16 cellular contexts compared by ENCODE assay signal in the genomic region with DNA sequence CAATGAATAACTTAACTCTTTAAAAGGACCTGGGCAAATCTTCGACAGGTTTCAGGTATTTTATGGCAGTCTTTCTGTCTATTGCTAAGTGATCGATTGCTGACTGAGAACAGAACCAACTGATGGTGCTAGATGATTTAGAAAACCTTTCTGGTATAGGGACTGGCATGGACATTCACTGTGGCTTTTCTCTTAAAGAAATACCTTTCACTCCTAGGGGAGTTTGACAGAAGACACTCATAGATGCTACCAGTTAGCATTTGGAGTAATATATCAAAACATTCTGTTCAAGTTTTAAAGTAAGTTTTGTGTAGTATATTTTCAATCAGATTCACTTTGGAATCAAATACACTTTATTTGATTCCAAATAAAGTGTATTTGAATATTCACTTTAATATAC. TPM values are rescaled to one million over a fixed set of nuclear protein-coding genes. Genes with fewer than 3 reads are reported as not detected.
A peak's percentile ranks its signal among the peaks of the same experiment; 100 is the strongest.
DNase-seq lines count a peak whose midpoint lies in the region; ATAC-seq and TF ChIP-seq lines count a peak whose summit lies in the region.
"Had no signal": no experiment of that assay in that cellular context is flagged by ENCODE, and none has a peak within 500 bp of the region (broad histone marks: within the 10 kb centered on the region; RNA-seq: fewer than 3 reads in every experiment).

No MANE protein-coding gene starts in this region.

- peaks cover 77% of the 10 kb centered on the region for H3K27me3 Mint-ChIP-seq in WTC11 (ENCODE audit: low read depth)
- peaks cover 59% of the 10 kb centered on the region for H3K27me3 Mint-ChIP-seq in activated T-helper 1 cell treated with anti-CD3 and anti-CD28 coated beads, Interleukin-12 subunit alpha, Interleukin-12 subunit beta, Interleukin-2, Interleukin-4 antibody, amounts not matched to agents 30 ng/mL and 10 ng/mL and 1 ng/mL, durations not matched to agents 14 hours and 24 hours and 36 hours (ENCODE audit: insufficient read depth)

- H3K27ac ChIP-seq in hepatocyte, result no peak overlapping the region
- H3K27ac ChIP-seq: BLaER1 treated with 17β-estradiol and CSF1 and Interleukin-3, amounts not matched to agents 10 nM and 100 nM had no signal

- POLR2A ChIA-PET in WTC11 (lab: Charles Lee), result no interaction called here

- ATAC-seq in WTC11, result no peak
- ATAC-seq in GM18909 (IDR thresholded peaks at IDR 0.05; ENCODE audit: poor library complexity, unreplicated experiment), result no peak

- no peaks in the 10 kb centered on the region for H3K36me3 Mint-ChIP-seq in WTC11
- no peaks in the 10 kb centered on the region for H3K36me3 Mint-ChIP-seq in activated T-helper 1 cell treated with anti-CD3 and anti-CD28 coated beads, Interleukin-12 subunit alpha, Interleukin-12 subunit beta, Interleukin-2, Interleukin-4 antibody, amounts not matched to agents 30 ng/mL and 10 ng/mL and 1 ng/mL, durations not matched to agents 14 hours and 24 hours and 36 hours (ENCODE audit: low read depth)
- H3K36me3 Mint-ChIP-seq: memory B cell; stimulated activated memory B cell treated with anti-CD40 and anti-IgM and Interleukin-4, amounts not matched to agents 10 μg/mL and 1 μg/mL and 100 μg/mL, for 72 hours had no signal

- peak; percentile 14 for DNase-seq in GM20000 (ENCODE audit: low spot score)
- no peak for DNase-seq in WTC11 (ENCODE audit: low spot score)
- no peak for DNase-seq in hepatocyte (ENCODE audit: low spot score)
- no peak for DNase-seq in retinal pigment epithelial cell (ENCODE audit: low read depth)
- no peak for DNase-seq in NCI-H2029 (lab: John Stamatoyannopoulos, UW)
- DNase-seq in HPDE6-E6E7 (ENCODE audit: extremely low spot score), result no peak
- no peak for DNase-seq in activated T-helper 1 cell treated with anti-CD3 and anti-CD28 coated beads, Interleukin-12 subunit alpha, Interleukin-12 subunit beta, Interleukin-2, Interleukin-4 antibody, amounts not matched to agents 30 ng/mL and 10 ng/mL and 1 ng/mL, durations not matched to agents 14 hours and 24 hours and 36 hours (ENCODE audit: low spot score)
- DNase-seq: activated CD4-positive, alpha-beta T cell treated with anti-CD3 and anti-CD28 coated beads for 4 hours; activated T-cell treated with anti-CD3 and anti-CD28 coated beads, Interleukin-2, amount 50 U/mL, for 4 hours; GOT3; MM.1S; NCI-H446 had no signal

- peaks cover 56% of the 10 kb centered on the region for H3K79me2 ChIP-seq in hepatocyte

- intact Hi-C loops in activated T-helper 1 cell treated with anti-CD3 and anti-CD28 coated beads, Interleukin-12 subunit alpha, Interleukin-12 subunit beta, Interleukin-2, Interleukin-4 antibody, amounts not matched to agents 30 ng/mL and 10 ng/mL and 1 ng/mL, durations not matched to agents 14 hours and 24 hours and 36 hours (cut with micrococcal nuclease), result loop anchor here (2.0 to 5.0 kb wide), 2 partner anchors 102 to 155 kb away; no protein-coding TSS in a partner anchor

- H3K27me3 ChIP-seq in hepatocyte, result no peaks in the 10 kb centered on the region

- H3K27ac Mint-ChIP-seq in WTC11, result no peak overlapping the region
- H3K27ac Mint-ChIP-seq in activated T-helper 1 cell treated with anti-CD3 and anti-CD28 coated beads, Interleukin-12 subunit alpha, Interleukin-12 subunit beta, Interleukin-2, Interleukin-4 antibody, amounts not matched to agents 30 ng/mL and 10 ng/mL and 1 ng/mL, durations not matched to agents 14 hours and 24 hours and 36 hours, result no peak overlapping the region
- H3K27ac Mint-ChIP-seq: memory B cell; stimulated activated memory B cell treated with anti-CD40 and anti-IgM and Interleukin-4, amounts not matched to agents 10 μg/mL and 1 μg/mL and 100 μg/mL, for 72 hours had no signal

- no peaks in the 10 kb centered on the region for H3K9me2 ChIP-seq in hepatocyte (replicated peaks; ENCODE audit: insufficient read depth)

- H3K4me3 Mint-ChIP-seq in WTC11, result peak overlapping the region; percentile 70; the same call in 1 of the 2 replicates
- H3K4me3 Mint-ChIP-seq in activated T-helper 1 cell treated with anti-CD3 and anti-CD28 coated beads, Interleukin-12 subunit alpha, Interleukin-12 subunit beta, Interleukin-2, Interleukin-4 antibody, amounts not matched to agents 30 ng/mL and 10 ng/mL and 1 ng/mL, durations not matched to agents 14 hours and 24 hours and 36 hours, result no peak overlapping the region
- H3K4me3 Mint-ChIP-seq: memory B cell had no signal

- TF ChIP-seq CTCF in GM20000 (IDR thresholded peaks at IDR 0.05; ENCODE audit: extremely low read depth, missing control alignments) (no peak), WTC11 (IDR thresholded peaks at IDR 0.05) (no peak), hepatocyte (IDR thresholded peaks at IDR 0.05; ENCODE audit: poor library complexity) (no peak), retinal pigment epithelial cell (conservative IDR thresholded peaks at IDR 0.05; ENCODE audit: low read depth, low read length) (no peak)

- H3K9me3 Mint-ChIP-seq in WTC11, result peaks cover 5% of the 10 kb centered on the region; the same call in 1 of the 2 replicates
- H3K9me3 Mint-ChIP-seq in activated T-helper 1 cell treated with anti-CD3 and anti-CD28 coated beads, Interleukin-12 subunit alpha, Interleukin-12 subunit beta, Interleukin-2, Interleukin-4 antibody, amounts not matched to agents 30 ng/mL and 10 ng/mL and 1 ng/mL, durations not matched to agents 14 hours and 24 hours and 36 hours, result no peaks in the 10 kb centered on the region
- H3K9me3 Mint-ChIP-seq: memory B cell; stimulated activated memory B cell treated with anti-CD40 and anti-IgM and Interleukin-4, amounts not matched to agents 10 μg/mL and 1 μg/mL and 100 μg/mL, for 72 hours had no signal

- H3K36me3 ChIP-seq in hepatocyte (replicated peaks; ENCODE audit: insufficient read depth, low read depth), result no peaks in the 10 kb centered on the region
- H3K36me3 ChIP-seq: BLaER1 treated with 17β-estradiol and CSF1 and Interleukin-3, amounts not matched to agents 10 nM and 100 nM had no signal

- H3K4me1 Mint-ChIP-seq in WTC11, result peaks cover 10% of the 10 kb centered on the region
- H3K4me1 Mint-ChIP-seq in activated T-helper 1 cell treated with anti-CD3 and anti-CD28 coated beads, Interleukin-12 subunit alpha, Interleukin-12 subunit beta, Interleukin-2, Interleukin-4 antibody, amounts not matched to agents 30 ng/mL and 10 ng/mL and 1 ng/mL, durations not matched to agents 14 hours and 24 hours and 36 hours (ENCODE audit: low read depth), result peaks cover 5% of the 10 kb centered on the region

- WGBS in hepatocyte (ENCODE audit: low lambda C conversion rate, missing lambda C conversion rate), result 46% methylated on average over 2 of the region's 2 CpGs

- no peaks in the 10 kb centered on the region for H3K9me3 ChIP-seq in hepatocyte (ENCODE audit: low read depth)

- H2AFZ ChIP-seq in hepatocyte, result no peak overlapping the region

- H3K4me3 ChIP-seq in hepatocyte, result peak overlapping the region; percentile 14
- peak overlapping the region; percentile 80 for H3K4me3 ChIP-seq in retinal pigment epithelial cell (ENCODE audit: low read length)
- H3K4me3 ChIP-seq: BLaER1 treated with 17β-estradiol and CSF1 and Interleukin-3, amounts not matched to agents 10 nM and 100 nM had no signal

- CTCF ChIA-PET in WTC11 (lab: Charles Lee), result no interaction called here

- no peaks in the 10 kb centered on the region for H4K20me1 ChIP-seq in hepatocyte (ENCODE audit: insufficient read depth, poor library complexity, severe bottlenecking)
- H4K20me1 ChIP-seq: BLaER1 treated with 17β-estradiol and CSF1 and Interleukin-3, amounts not matched to agents 10 nM and 100 nM had no signal

- H3K4me1 ChIP-seq in hepatocyte (ENCODE audit: insufficient read depth), result peaks cover 5% of the 10 kb centered on the region
- H3K4me1 ChIP-seq: BLaER1 treated with 17β-estradiol and CSF1 and Interleukin-3, amounts not matched to agents 10 nM and 100 nM had no signal

- peak overlapping the region; percentile 92 for H3K4me2 ChIP-seq in hepatocyte
- H3K4me2 ChIP-seq: BLaER1 treated with 17β-estradiol and CSF1 and Interleukin-3, amounts not matched to agents 10 nM and 100 nM had no signal

TF ChIP-seq in WTC11, 78 proteins besides CTCF, POLR2A, EP300 and RAD21 (continues in another document):
- TF ChIP-seq MYBL2 (CRISPR knock-in tag; IDR thresholded peaks at IDR 0.05) (no peak), ZNF425 (CRISPR knock-in tag; conservative IDR thresholded peaks at IDR 0.05) (no peak), ZNF138 (CRISPR knock-in tag; conservative IDR thresholded peaks at IDR 0.05) (no peak), NFATC4 (CRISPR knock-in tag; IDR thresholded peaks at IDR 0.05) (no peak), KAT7 (CRISPR knock-in tag; IDR thresholded peaks at IDR 0.05; ENCODE audit: borderline replicate concordance) (no peak)

RNA-seq across cellular contexts. Expression of gene PPARG, which starts 0.7 kb away (rescaled TPM):
- 0.30 to 0.79 TPM (median 0.66 TPM) in 3 replicates for total RNA-seq in WTC11 (2021)
- 37.9 and 39.6 TPM in 2 replicates for total RNA-seq in hepatocyte
- polyA plus RNA-seq in hepatocyte, result 25.1 and 25.3 TPM in 2 replicates
- total RNA-seq in activated T-helper 1 cell treated with anti-CD3 and anti-CD28 coated beads, Interleukin-12 subunit alpha, Interleukin-12 subunit beta, Interleukin-2, Interleukin-4 antibody, amounts not matched to agents 30 ng/mL and 10 ng/mL and 1 ng/mL, durations not matched to agents 14 hours and 24 hours and 36 hours, result 2.3 and 2.5 TPM in 2 replicates

Comparison
In these comparisons a context has a peak if more than half of its experiments do, and no peak if none do; other contexts are left out.
1. RNA of gene PPARG, which starts 0.7 kb away (total RNA-seq): 37.9 to 39.6 TPM in hepatocyte; 2.3 to 2.5 TPM in activated T-helper 1 cell treated with anti-CD3 and anti-CD28 coated beads, Interleukin-12 subunit alpha, Interleukin-12 subunit beta, Interleukin-2, Interleukin-4 antibody, amounts not matched to agents 30 ng/mL and 10 ng/mL and 1 ng/mL, durations not matched to agents 14 hours and 24 hours and 36 hours and 0.30 to 0.79 TPM in WTC11; every median in the first group is over 10 times any median in the second.